Comparison of ENCODE assay signal across 18 cellular contexts in the genomic region with DNA sequence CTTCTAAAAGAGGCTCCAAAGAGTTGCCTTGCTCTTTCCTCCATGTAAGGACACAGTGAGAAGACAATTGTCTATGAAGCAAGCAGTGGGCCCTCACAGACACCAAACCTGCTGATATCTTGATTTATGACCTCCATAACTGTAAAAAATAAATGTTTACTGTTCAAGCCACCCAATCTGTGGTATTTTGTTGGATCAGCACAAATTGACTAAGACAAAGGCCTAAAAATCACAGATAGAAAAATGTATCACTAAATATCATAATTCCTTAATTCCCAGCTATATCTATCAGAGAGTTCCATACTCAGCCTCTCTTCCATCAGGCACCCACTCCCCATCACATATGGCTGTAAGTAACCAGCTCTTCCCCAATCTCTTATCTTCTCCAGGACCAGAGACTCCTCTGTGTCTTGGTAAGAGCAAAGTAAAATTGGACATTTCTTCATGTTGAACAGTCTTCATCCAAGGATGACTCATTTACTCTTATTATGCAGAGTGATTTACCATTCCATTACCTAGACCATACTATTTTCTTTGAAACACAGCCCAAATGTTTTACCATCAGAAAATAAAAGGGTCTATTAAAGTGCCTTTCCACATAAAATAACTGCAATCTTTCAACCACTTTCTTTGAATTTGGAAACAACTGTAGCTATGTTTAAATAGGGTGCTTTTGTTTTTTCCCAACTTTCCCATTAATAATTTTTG.
"Had no signal": no experiment of that assay in that cellular context is flagged by ENCODE, and none has a peak within 500 bp of the region (broad histone marks: within the 10 kb centered on the region; RNA-seq: fewer than 3 reads in every experiment).

No MANE protein-coding gene starts in this region.

- H3K4me1 ChIP-seq: left lung, sigmoid colon, thyroid gland had no signal

- H3K79me2 ChIP-seq: hepatocyte had no signal

- H3K27ac ChIP-seq: cardiac muscle cell, dorsolateral prefrontal cortex, hepatocyte, left lung, ovary, sigmoid colon, thyroid gland had no signal

- ATAC-seq: left lung; mucosa of descending colon; naive thymus-derived CD4-positive, alpha-beta T cell; stimulated activated memory B cell treated with anti-CD40 and anti-IgM and Interleukin-4, amounts not matched to agents 10 μg/mL and 1 μg/mL and 100 μg/mL, for 72 hours had no signal

- H3K36me3 ChIP-seq: cardiac muscle cell, left lung, ovary, sigmoid colon, thyroid gland had no signal

- H3K4me3 ChIP-seq: cardiac muscle cell, dorsolateral prefrontal cortex, hepatocyte, left lung, mucosa of descending colon, ovary, sigmoid colon, thyroid gland had no signal

- FAIRE-seq: kidney had no signal

- H3K27me3 ChIP-seq: cardiac muscle cell, hepatocyte, left lung, ovary, sigmoid colon, thyroid gland had no signal

- H3K9me3 ChIP-seq: left lung, mucosa of descending colon, ovary, thyroid gland had no signal

- H3K4me2 ChIP-seq: hepatocyte had no signal

- DNase-seq: activated CD4-positive, alpha-beta T cell treated with anti-CD3 and anti-CD28 coated beads, Interleukin-2, amount 50 U/mL, for 1 hour; activated naive CD4-positive, alpha-beta T cell; activated naive CD8-positive, alpha-beta T cell treated with anti-CD3 and anti-CD28 coated beads, Interleukin-2, amount 10 ng/mL, durations not matched to agents 7 days and 5 days; activated T-cell treated with anti-CD3 and anti-CD28 coated beads for 4 hours; dorsolateral prefrontal cortex; erythroblast; kidney; left lung; mucosa of descending colon; naive thymus-derived CD4-positive, alpha-beta T cell; ovary; sigmoid colon; stimulated activated CD4-positive, alpha-beta T cell treated with anti-CD3 and anti-CD28 coated beads, Interleukin-12 subunit alpha, Interleukin-12 subunit beta, amount 100 ng/mL, for 4 hours; stimulated activated CD4-positive, alpha-beta T cell treated with anti-CD3 and anti-CD28 coated beads, Interleukin-2, amount 100 ng/mL, for 24 hours; thyroid gland had no signal

- H2AFZ ChIP-seq: hepatocyte had no signal
